Comparison of ENCODE assay signal across 26 cellular contexts in the genomic region with DNA sequence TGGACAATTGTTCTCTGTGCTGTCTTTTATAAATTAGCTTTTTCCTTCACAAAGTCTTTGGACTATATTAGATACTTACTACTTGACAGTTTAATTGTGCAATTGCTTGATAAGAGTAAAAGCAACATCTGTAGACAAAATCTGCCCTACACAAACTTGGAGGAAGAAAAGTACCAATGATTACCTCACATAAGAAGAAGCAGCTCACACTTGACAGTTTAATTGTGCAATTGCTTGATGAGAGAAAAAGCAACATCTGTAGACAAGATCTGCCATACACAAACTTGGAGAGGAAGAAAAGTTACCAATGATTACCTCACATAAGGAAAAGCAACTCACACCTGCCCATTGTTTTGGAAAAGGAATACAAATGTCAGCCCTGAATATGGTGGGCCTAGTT. TPM values are rescaled to one million over a fixed set of nuclear protein-coding genes. Genes with fewer than 3 reads are reported as not detected.
A peak's percentile ranks its signal among the peaks of the same experiment; 100 is the strongest.
DNase-seq lines count a peak whose midpoint lies in the region; ATAC-seq and TF ChIP-seq lines count a peak whose summit lies in the region.
"Had no signal": no experiment of that assay in that cellular context is flagged by ENCODE, and none has a peak within 500 bp of the region (broad histone marks: within the 10 kb centered on the region; RNA-seq: fewer than 3 reads in every experiment).

No MANE protein-coding gene starts in this region.

- intact Hi-C loops in PC-9 (cut with micrococcal nuclease; ENCODE audit: unreplicated experiment) = no loop called here

- H3K4me1 Mint-ChIP-seq in nephron = no peaks in the 10 kb centered on the region
- H3K4me1 Mint-ChIP-seq: CD4-positive, alpha-beta memory T cell had no signal

- H3K9me3 ChIP-seq in SK-N-MC (ENCODE audit: low read depth, low read length) (no peaks in the 10 kb centered on the region), PC-9 (ENCODE audit: insufficient read depth, low read depth) (no peaks in the 10 kb centered on the region)

- H3K4me3 ChIP-seq in SK-N-MC = peak overlapping the region; percentile 15; the same call in 1 of the 2 replicates
- no peak overlapping the region for H3K4me3 ChIP-seq in PC-9
- H3K4me3 ChIP-seq: BLaER1 treated with 17β-estradiol and CSF1 and Interleukin-3, amounts not matched to agents 10 nM and 100 nM; GM12878 had no signal

- H3K79me2 ChIP-seq in PC-9 (ENCODE audit: low read depth) = no peaks in the 10 kb centered on the region

- BruUV-seq in PC-9 (replicated peaks; lab: Mats Ljungman, UMichigan) = no TSS peak

- H3K27me3 Mint-ChIP-seq in nephron (ENCODE audit: low read depth) = no peaks in the 10 kb centered on the region

- H3K4me3 Mint-ChIP-seq in nephron = peak overlapping the region; percentile 51 to 63 (median 59)
- H3K4me3 Mint-ChIP-seq: CD4-positive, alpha-beta memory T cell had no signal

- CTCF ChIA-PET in PC-9 (lab: Charles Lee) = no interaction called here

- POLR2A ChIA-PET in PC-9 (lab: Charles Lee; ENCODE audit: unreplicated experiment) = no interaction called here

- H3K4me1 ChIP-seq in PC-9 (replicated peaks; ENCODE audit: insufficient read depth) = no peaks in the 10 kb centered on the region

- H2AFZ ChIP-seq in PC-9 = no peak overlapping the region

- H3K27me3 ChIP-seq in PC-9 (ENCODE audit: insufficient read depth, low read depth) = no peaks in the 10 kb centered on the region
- H3K27me3 ChIP-seq: BLaER1 treated with 17β-estradiol and CSF1 and Interleukin-3, amounts not matched to agents 10 nM and 100 nM had no signal

- H3F3A ChIP-seq in PC-9 (ENCODE audit: insufficient read depth, low read depth) = no peaks in the 10 kb centered on the region

- H3K9ac ChIP-seq in SK-N-MC (ENCODE audit: insufficient read length) = no peak overlapping the region
- H3K9ac ChIP-seq: BLaER1 treated with 17β-estradiol and CSF1 and Interleukin-3, amounts not matched to agents 10 nM and 100 nM had no signal

- TF ChIP-seq CTCF in nephron (IDR thresholded peaks at IDR 0.05; ENCODE audit: unreplicated experiment in 3 of 3) (no peak), PC-9 (conservative IDR thresholded peaks at IDR 0.05) (no peak)

- H3K4me2 ChIP-seq in PC-9 = no peak overlapping the region

- no peaks in the 10 kb centered on the region for H3K36me3 ChIP-seq in SK-N-MC (ENCODE audit: insufficient read depth, low read length)
- H3K36me3 ChIP-seq in PC-9 (ENCODE audit: low read depth) = no peaks in the 10 kb centered on the region
- H3K36me3 ChIP-seq: BLaER1 treated with 17β-estradiol and CSF1 and Interleukin-3, amounts not matched to agents 10 nM and 100 nM had no signal

- peaks cover 3% of the 10 kb centered on the region for H3K9me3 Mint-ChIP-seq in nephron

- H4K20me1 ChIP-seq in PC-9 (ENCODE audit: insufficient read depth) = no peaks in the 10 kb centered on the region
- H4K20me1 ChIP-seq: BLaER1 treated with 17β-estradiol and CSF1 and Interleukin-3, amounts not matched to agents 10 nM and 100 nM had no signal

- no peaks in the 10 kb centered on the region for H3K9me2 ChIP-seq in PC-9 (ENCODE audit: insufficient read depth)

- DNase-seq in NOMO-1 treated with DMSO at 0.1 percent for 48 hours (lab: John Stamatoyannopoulos, UW; ENCODE audit: unreplicated experiment) = peak; percentile 36
- DNase-seq in NOMO-1 treated with dmso at 0.1 percent for 144 hours (lab: John Stamatoyannopoulos, UW; ENCODE audit: unreplicated experiment) = no peak
- no peak for DNase-seq in SK-N-MC (ENCODE audit: low read depth, low spot score)
- peak; percentile 36 for DNase-seq in amniotic epithelial cell (ENCODE audit: low read depth)
- no peak for DNase-seq in EL
- no peak for DNase-seq in PC-9
- DNase-seq: 8988T; Caco-2; CD4-positive, alpha-beta memory T cell; DMS 273 treated with DMSO at 0.1 percent for 48 hours; DMS79 treated with DMSO at 0.1 percent for 48 hours; HCEC 1CT; IMR-90; NCI-H1092; NCI-H1436 treated with DMSO at 0.1 percent for 48 hours; NCI-H1930; NCI-H226; NCI-H510A treated with DMSO at 0.1 percent for 48 hours; NCI-H748 treated with DMSO at 0.1 percent for 48 hours; PC-3; SHP77 had no signal

- H3K36me3 Mint-ChIP-seq in nephron (ENCODE audit: low read depth) = no peaks in the 10 kb centered on the region
- H3K36me3 Mint-ChIP-seq: CD4-positive, alpha-beta memory T cell had no signal

- peak overlapping the region; percentile 49; the same call in 1 of the 2 replicates for H3K27ac ChIP-seq in SK-N-MC
- H3K27ac ChIP-seq in PC-9 = no peak overlapping the region

- no peak for ATAC-seq in HG02798 (IDR thresholded peaks at IDR 0.05; ENCODE audit: poor library complexity, unreplicated experiment)
- ATAC-seq: GM12878, PC-3, SK-N-SH treated with all-trans-retinoic acid at 6 μM for 48 hours had no signal

- H3K27ac Mint-ChIP-seq in nephron = peak overlapping the region; percentile 52 to 72 (median 67)
- H3K27ac Mint-ChIP-seq: CD4-positive, alpha-beta memory T cell had no signal

RNA-seq across cellular contexts. Expression of a gene that starts 17.1 kb away (rescaled TPM):
- total RNA-seq in PC-9 (2021) = 0.33 and 0.92 TPM in 2 replicates

Comparison
In these comparisons a context has a peak if more than half of its experiments do, and no peak if none do; other contexts are left out.
1. DNase-seq: peak in NOMO-1 treated with DMSO at 0.1 percent for 48 hours (single experiment) and amniotic epithelial cell (single experiment); none in NOMO-1 treated with dmso at 0.1 percent for 144 hours (single experiment), SK-N-MC (single experiment), EL (single experiment) and PC-9 (0 of 2).